Comparison of ENCODE assay signal across 16 cellular contexts in genomic region chr1:48876221-48876785, GRCh38.
A peak's percentile ranks its signal among the peaks of the same experiment; 100 is the strongest.
DNase-seq lines count a peak whose midpoint lies in the region; ATAC-seq and TF ChIP-seq lines count a peak whose summit lies in the region.
"Had no signal": no experiment of that assay in that cellular context is flagged by ENCODE, and none has a peak within 500 bp of the region (broad histone marks: within the 10 kb centered on the region; RNA-seq: fewer than 3 reads in every experiment).

No MANE protein-coding gene starts in this region.

- no peaks in the 10 kb centered on the region for H3K79me2 ChIP-seq in ACC112 (ENCODE audit: control insufficient read depth, insufficient read depth, low read length, unreplicated experiment)

- H3K9ac ChIP-seq in adipocyte (ENCODE audit: low read length), result no peak overlapping the region
- H3K9ac ChIP-seq: BLaER1 had no signal

- 78 to 82% methylated on average over 4 of the region's 4 CpGs for WGBS in sigmoid colon, 2 donors

- 0 out of 2 replicates have a peak overlapping the region, but pooled peaks have one; percentile 17 for H3K27ac ChIP-seq in ACC112 (ENCODE audit: low read depth, low read length)
- no peak overlapping the region for H3K27ac ChIP-seq in foreskin keratinocyte
- peak overlapping the region in 2 of 4 donors; percentile 8 to 41 for H3K27ac ChIP-seq in sigmoid colon
- H3K27ac ChIP-seq: BLaER1, coronary artery, SK-N-MC had no signal

- no peaks in the 10 kb centered on the region for H3K9me3 ChIP-seq in adipocyte (ENCODE audit: control insufficient read depth, low read length)
- H3K9me3 ChIP-seq in sigmoid colon, result no peaks in the 10 kb centered on the region
- H3K9me3 ChIP-seq: BLaER1, mucosa of descending colon had no signal

- ATAC-seq in foreskin keratinocyte, result peak; percentile 74
- no peak for ATAC-seq in HG03280 (IDR thresholded peaks at IDR 0.05; ENCODE audit: unreplicated experiment)
- ATAC-seq: mucosa of descending colon had no signal

- H3K36me3 ChIP-seq in ACC112 (ENCODE audit: insufficient read depth, low read length) (no peaks in the 10 kb centered on the region), adipocyte (ENCODE audit: control insufficient read depth, insufficient read depth, low read length, severe bottlenecking) (no peaks in the 10 kb centered on the region), sigmoid colon (no peaks in the 10 kb centered on the region)
- H3K36me3 ChIP-seq: BLaER1 had no signal

- peak; percentile 26 for DNase-seq in HPDE6-E6E7 (ENCODE audit: extremely low spot score)
- DNase-seq in adipocyte (ENCODE audit: low read depth), result peak; percentile 73
- DNase-seq in foreskin keratinocyte, result peak; percentile 63 to 80
- no peak for DNase-seq in activated CD4-positive, CD25-positive, alpha-beta regulatory T cell (lab: John Stamatoyannopoulos, UW)
- DNase-seq in NCI-H2196 treated with DMSO at 0.1 percent for 48 hours (lab: John Stamatoyannopoulos, UW; ENCODE audit: unreplicated experiment), result no peak
- no peak for DNase-seq in sigmoid colon
- DNase-seq: activated CD8-positive, alpha-beta memory T cell treated with anti-CD3 and anti-CD28 coated beads, Interleukin-2, amount 50 U/mL, for 48 hours; foreskin melanocyte; IMR-90; mucosa of descending colon; stimulated activated CD4-positive, alpha-beta T cell treated with anti-CD3 and anti-CD28 coated beads, Interleukin-2, amount 100 ng/mL, for 24 hours had no signal

- no peak overlapping the region for H3K4me3 ChIP-seq in ACC112 (ENCODE audit: low read depth, low read length)
- H3K4me3 ChIP-seq in adipocyte (ENCODE audit: low read length), result no peak overlapping the region
- no peak overlapping the region for H3K4me3 ChIP-seq in sigmoid colon
- H3K4me3 ChIP-seq: BLaER1, coronary artery, mucosa of descending colon, SK-N-MC had no signal

- H3K4me1 ChIP-seq in ACC112 (ENCODE audit: control insufficient read depth, insufficient read depth, low read length, unreplicated experiment) (peaks cover 25% of the 10 kb centered on the region), adipocyte (ENCODE audit: control insufficient read depth, insufficient read depth, low read length) (peaks cover 42% of the 10 kb centered on the region), foreskin keratinocyte (peaks cover 10% of the 10 kb centered on the region), sigmoid colon (peaks cover 0 to 27% (median 12%) of the 10 kb centered on the region in 4 donors)

- peak overlapping the region; percentile 63 for H2AFZ ChIP-seq in ACC112 (ENCODE audit: low read length, unreplicated experiment)

- no peak for TF ChIP-seq EP300 in sigmoid colon (IDR thresholded peaks at IDR 0.05)

- H3K27me3 ChIP-seq in ACC112 (ENCODE audit: insufficient read depth, low read length), result no peaks in the 10 kb centered on the region
- H3K27me3 ChIP-seq in adipocyte (replicated peaks; ENCODE audit: control insufficient read depth, insufficient read depth, low read length), result no peaks in the 10 kb centered on the region
- no peaks in the 10 kb centered on the region for H3K27me3 ChIP-seq in foreskin keratinocyte
- no peaks in the 10 kb centered on the region for H3K27me3 ChIP-seq in sigmoid colon
- H3K27me3 ChIP-seq: BLaER1 had no signal

- peak; percentile 23 for TF ChIP-seq CTCF in foreskin keratinocyte (conservative IDR thresholded peaks at IDR 0.05)
- no peak for TF ChIP-seq CTCF in sigmoid colon (IDR thresholded peaks at IDR 0.05)

- intact Hi-C loops in sigmoid colon (cut with DNase I), result no loop called here

- no peak for TF ChIP-seq POLR2A in sigmoid colon (IDR thresholded peaks at IDR 0.05)

Comparison
In these comparisons a context has a peak if more than half of its experiments do, and no peak if none do; other contexts are left out.
1. DNase-seq: peak in HPDE6-E6E7 (single experiment), adipocyte (single experiment) and foreskin keratinocyte (2 of 2); none in activated CD4-positive, CD25-positive, alpha-beta regulatory T cell (0 of 4), NCI-H2196 treated with DMSO at 0.1 percent for 48 hours (single experiment) and sigmoid colon (single experiment).